Comparison of ENCODE assay signal across 10 cellular contexts in the genomic region with DNA sequence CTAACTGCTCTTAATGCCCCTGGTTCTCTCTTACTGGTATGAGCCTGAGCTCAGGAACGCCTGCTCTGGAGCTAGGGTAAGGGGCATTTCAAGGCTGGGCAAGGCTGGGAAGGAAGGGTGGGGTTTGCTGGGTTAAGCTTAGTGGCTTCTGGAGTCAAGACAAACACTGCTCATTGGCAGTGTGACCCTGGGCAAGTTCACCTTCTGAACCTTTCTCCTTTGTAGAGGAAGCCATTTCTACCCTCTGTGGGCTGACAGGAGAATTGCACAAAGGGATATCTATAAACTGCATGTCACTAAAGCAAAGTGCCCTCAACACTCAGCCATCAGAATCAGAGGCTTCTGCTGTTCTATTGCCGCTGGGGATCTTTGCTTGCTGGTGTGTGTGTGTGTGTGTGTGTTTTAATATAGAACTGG. TPM values are rescaled to one million over a fixed set of nuclear protein-coding genes. Genes with fewer than 3 reads are reported as not detected.
A peak's percentile ranks its signal among the peaks of the same experiment; 100 is the strongest.
DNase-seq lines count a peak whose midpoint lies in the region; ATAC-seq and TF ChIP-seq lines count a peak whose summit lies in the region.
"Had no signal": no experiment of that assay in that cellular context is flagged by ENCODE, and none has a peak within 500 bp of the region (broad histone marks: within the 10 kb centered on the region; RNA-seq: fewer than 3 reads in every experiment).

No MANE protein-coding gene starts in this region.

- peak; percentile 70 for ATAC-seq in HG02870 (IDR thresholded peaks at IDR 0.05; ENCODE audit: unreplicated experiment)

- DNase-seq in NCI-H1417 (lab: John Stamatoyannopoulos, UW) (peak in 2 of 3 experiments; percentile 35 to 78), NCI-H1417 treated with DMSO at 0.1 percent for 48 hours (lab: John Stamatoyannopoulos, UW) (no peak), RKO (ENCODE audit: low spot score) (peak; percentile 33), cardiac muscle cell (ENCODE audit: low read depth in 1 of 2, low spot score in 1 of 2) (peak in 1 of 2 donors; percentile 83), NCI-H1930 (lab: John Stamatoyannopoulos, UW) (no peak), T-helper 9 cell (no peak)
- DNase-seq in activated T-cell treated with anti-CD3 and anti-CD28 coated beads, Interleukin-2, amount 50 U/mL, for 1 hour, result no peak

- H3K27me3 ChIP-seq in cardiac muscle cell, result no peaks in the 10 kb centered on the region
- H3K27me3 ChIP-seq: BLaER1, neutrophil had no signal

- peak overlapping the region; percentile 94 for H3K27ac ChIP-seq in cardiac muscle cell
- H3K27ac ChIP-seq: BLaER1, neutrophil had no signal

- H3K4me1 ChIP-seq in cardiac muscle cell (ENCODE audit: low read depth), result peaks cover 38% of the 10 kb centered on the region
- H3K4me1 ChIP-seq: BLaER1 had no signal

- no peaks in the 10 kb centered on the region for H3K36me3 ChIP-seq in cardiac muscle cell
- H3K36me3 ChIP-seq: neutrophil had no signal

- H3K4me3 ChIP-seq in cardiac muscle cell, result no peak overlapping the region
- H3K4me3 ChIP-seq: BLaER1 had no signal

- H3K9me3 ChIP-seq in cardiac muscle cell (ENCODE audit: low read depth), result no peaks in the 10 kb centered on the region
- H3K9me3 ChIP-seq: BLaER1, neutrophil had no signal

- peak; percentile 44 for TF ChIP-seq CTCF in cardiac muscle cell (IDR thresholded peaks at IDR 0.05; ENCODE audit: low read depth, low read length)

RNA-seq across cellular contexts. Expression of a gene that starts 20.3 kb away (rescaled TPM):
- 180 and 227 TPM in 2 replicates for total RNA-seq in cardiac muscle cell
- polyA plus RNA-seq in cardiac muscle cell, result 135 and 173 TPM in 2 replicates

RNA-seq across cellular contexts. Expression of a gene that starts 48.7 kb away (rescaled TPM):
- 9.3 and 15.2 TPM in 2 replicates for total RNA-seq in cardiac muscle cell
- 9.6 and 10.5 TPM in 2 replicates for polyA plus RNA-seq in cardiac muscle cell

Comparison
In these comparisons a context has a peak if more than half of its experiments do, and no peak if none do; other contexts are left out.
1. DNase-seq: peak in NCI-H1417 (2 of 3) and RKO (single experiment); none in NCI-H1417 treated with DMSO at 0.1 percent for 48 hours (single experiment), NCI-H1930 (0 of 2), activated T-cell treated with anti-CD3 and anti-CD28 coated beads, Interleukin-2, amount 50 U/mL, for 1 hour (single experiment) and T-helper 9 cell (single experiment).